8 cellular contexts compared by ENCODE assay signal in genomic region chr12:6376079-6376941, GRCh38. TPM values are rescaled to one million over a fixed set of nuclear protein-coding genes. Genes with fewer than 3 reads are reported as not detected.
DNase-seq lines count a peak whose midpoint lies in the region; ATAC-seq and TF ChIP-seq lines count a peak whose summit lies in the region.

No MANE protein-coding gene starts in this region.

- no peak for DNase-seq in AG04449 (ENCODE audit: low read depth, low spot score)
- DNase-seq in H9: peak; percentile 83
- DNase-seq in activated CD8-positive, alpha-beta T cell treated with anti-CD3 and anti-CD28 coated beads for 36 hours: no peak
- DNase-seq in left ventricle myocardium superior: peak; percentile 56
- DNase-seq in sciatic nerve (ENCODE audit: low spot score): peak; percentile 64

- H3K27ac Mint-ChIP-seq in H9: peak overlapping the region; percentile 99 to 100 (median 99)
- H3K27ac Mint-ChIP-seq in activated CD8-positive, alpha-beta T cell treated with anti-CD3 and anti-CD28 coated beads for 36 hours: peak overlapping the region; percentile 58

- peaks cover 13% of the 10 kb centered on the region; the same call in 1 of the 2 replicates for H3K79me2 ChIP-seq in H9 (ENCODE audit: insufficient read depth, low read length)

- H3T11ph ChIP-seq in H9 (ENCODE audit: low read length): no peak overlapping the region

- no peak overlapping the region for H3K4me3 ChIP-seq in AG04449 (ENCODE audit: low read depth, low read length)

- peak overlapping the region; percentile 67 for H3K9ac ChIP-seq in H9 (ENCODE audit: extremely low read depth, insufficient read length, low read length)

- H3K27ac ChIP-seq in H9 (ENCODE audit: insufficient read length, low read depth, low read length): peak overlapping the region; percentile 48

- H2AFZ ChIP-seq in H9 (ENCODE audit: low read length): no peak overlapping the region

- TF ChIP-seq CTCF in AG04449 (IDR thresholded peaks at IDR 0.05; ENCODE audit: insufficient read depth, low read length, missing control alignments) (peak; percentile 61), H9 (conservative IDR thresholded peaks at IDR 0.05) (peak; percentile 58)
- no peak for TF ChIP-seq CTCF in activated CD8-positive, alpha-beta T cell treated with anti-CD3 and anti-CD28 coated beads for 36 hours (IDR thresholded peaks at IDR 0.05)

- ATAC-seq in activated CD8-positive, alpha-beta T cell treated with anti-CD3 and anti-CD28 coated beads for 36 hours: peak; percentile 43
- ATAC-seq in left ventricle myocardium superior: peak; percentile 74
- peak; percentile 82 for ATAC-seq in sciatic nerve
- no peak for ATAC-seq in GM18858 (IDR thresholded peaks at IDR 0.05; ENCODE audit: unreplicated experiment)
- ATAC-seq in HG03135 (IDR thresholded peaks at IDR 0.05; ENCODE audit: unreplicated experiment): no peak
- ATAC-seq in GM18517 (IDR thresholded peaks at IDR 0.05; ENCODE audit: unreplicated experiment): no peak

- H2AK5ac ChIP-seq in H9 (ENCODE audit: insufficient read length, low read length): peak overlapping the region; percentile 51

- H2BK12ac ChIP-seq in H9 (ENCODE audit: insufficient read length, low read depth, low read length): peak overlapping the region; percentile 66

- H3K9me3 ChIP-seq in H9 (ENCODE audit: control insufficient read depth, low read depth, low read length): no peaks in the 10 kb centered on the region

- no peaks in the 10 kb centered on the region for H3K27me3 ChIP-seq in H9 (ENCODE audit: insufficient read depth, low read length)

- H3K4me2 ChIP-seq in H9 (ENCODE audit: insufficient read depth, insufficient read length, low read length): peak overlapping the region; percentile 82

- peaks cover 16% of the 10 kb centered on the region for H3K4me1 ChIP-seq in H9 (ENCODE audit: insufficient read depth, low read length)

- no peak overlapping the region for H4K5ac ChIP-seq in H9 (ENCODE audit: insufficient read length, low read depth, low read length)

- H3K27me3 Mint-ChIP-seq in H9 (ENCODE audit: low read depth): no peaks in the 10 kb centered on the region; the same call in 1 of the 2 replicates
- H3K27me3 Mint-ChIP-seq in activated CD8-positive, alpha-beta T cell treated with anti-CD3 and anti-CD28 coated beads for 36 hours: no peaks in the 10 kb centered on the region

- H3K4me3 Mint-ChIP-seq in H9: peak overlapping the region; percentile 79 to 89
- peak overlapping the region; percentile 58 for H3K4me3 Mint-ChIP-seq in activated CD8-positive, alpha-beta T cell treated with anti-CD3 and anti-CD28 coated beads for 36 hours

- H3K4me1 Mint-ChIP-seq in H9: peaks cover 71 to 83% of the 10 kb centered on the region in 2 experiments
- H3K4me1 Mint-ChIP-seq in activated CD8-positive, alpha-beta T cell treated with anti-CD3 and anti-CD28 coated beads for 36 hours (ENCODE audit: low read depth): peaks cover 33% of the 10 kb centered on the region

- no peak overlapping the region for H2BK15ac ChIP-seq in H9 (ENCODE audit: low read depth, low read length)

- no peak overlapping the region for H2BK120ac ChIP-seq in H9 (ENCODE audit: low read depth, low read length, poor library complexity, severe bottlenecking)

- intact Hi-C loops in activated CD8-positive, alpha-beta T cell treated with anti-CD3 and anti-CD28 coated beads for 36 hours (cut with micrococcal nuclease): no loop called here
- intact Hi-C loops in left ventricle myocardium superior (cut with micrococcal nuclease): no loop called here
- intact Hi-C loops in sciatic nerve (cut with DNase I): no loop called here

- H3K18ac ChIP-seq in H9 (ENCODE audit: insufficient read length, low read depth, low read length): peak overlapping the region; percentile 63

- peaks cover 0 to 4% (median 3%) of the 10 kb centered on the region in 3 experiments; a peak in 5 of 7 replicates for H3K36me3 Mint-ChIP-seq in H9 (ENCODE audit: insufficient read depth in 1 of 3, low read depth in 3 of 3)
- H3K36me3 Mint-ChIP-seq in activated CD8-positive, alpha-beta T cell treated with anti-CD3 and anti-CD28 coated beads for 36 hours (ENCODE audit: low read depth): no peaks in the 10 kb centered on the region

- H3K79me1 ChIP-seq in H9 (ENCODE audit: insufficient read depth, low read depth, low read length, poor library complexity, severe bottlenecking): no peaks in the 10 kb centered on the region

- H3K23me2 ChIP-seq in H9 (ENCODE audit: insufficient read length, low read depth, low read length, poor library complexity, severe bottlenecking): peaks cover 43% of the 10 kb centered on the region

- H2BK5ac ChIP-seq in H9 (ENCODE audit: insufficient read length, low read length): no peak overlapping the region

- H4K20me1 ChIP-seq in H9 (ENCODE audit: control insufficient read depth, insufficient read depth, insufficient read length): no peaks in the 10 kb centered on the region

- H4K8ac ChIP-seq in H9 (replicated peaks; ENCODE audit: insufficient read length, low read depth, low read length): no peak overlapping the region

- no peak overlapping the region for H3K56ac ChIP-seq in H9 (ENCODE audit: insufficient read length, low read depth, low read length)

- H2BK20ac ChIP-seq in H9 (ENCODE audit: low read depth, low read length, poor library complexity, severe bottlenecking): no peak overlapping the region

- POLR2A ChIA-PET in AG04449 (lab: Yijun Ruan, JAX): interaction anchor here (1.4 kb wide), 1 partner anchor 41 kb away, joined by 3 read pairs; no protein-coding TSS in a partner anchor
- POLR2A ChIA-PET in activated CD8-positive, alpha-beta T cell treated with anti-CD3 and anti-CD28 coated beads for 36 hours (lab: Charles Lee): no interaction called here

- CTCF ChIA-PET in AG04449 (lab: Yijun Ruan, JAX): interaction anchor here (1.3 kb wide), 1 partner anchor 44 kb away, joined by 3 read pairs; no protein-coding TSS in a partner anchor
- CTCF ChIA-PET in activated CD8-positive, alpha-beta T cell treated with anti-CD3 and anti-CD28 coated beads for 36 hours (lab: Charles Lee): interaction anchor here (1.2 kb wide), 1 partner anchor 50 kb away, joined by 4 read pairs; no protein-coding TSS in a partner anchor

- H3K14ac ChIP-seq in H9 (ENCODE audit: insufficient read depth, low read length): peak overlapping the region; percentile 88

- WGBS in H9 (ENCODE audit: extremely low coverage, insufficient read length, low lambda C conversion rate): no CpG with 5 or more reads among the region's 20 CpGs

- H4K91ac ChIP-seq in H9 (ENCODE audit: insufficient read length, low read depth, low read length): peak overlapping the region; percentile 87

- no peak overlapping the region for H3K23ac ChIP-seq in H9 (ENCODE audit: insufficient read length, low read depth, low read length)

- no peaks in the 10 kb centered on the region for H3K9me3 Mint-ChIP-seq in H9
- H3K9me3 Mint-ChIP-seq in activated CD8-positive, alpha-beta T cell treated with anti-CD3 and anti-CD28 coated beads for 36 hours: no peaks in the 10 kb centered on the region

- H3K4ac ChIP-seq in H9 (ENCODE audit: low read depth, low read length): no peak overlapping the region

RNA-seq across cellular contexts. Expression of gene SCNN1A, which starts 0.9 kb away (rescaled TPM):
- total RNA-seq in H9 (2021): 104 and 111 TPM in 2 replicates
- total RNA-seq in activated CD8-positive, alpha-beta T cell treated with anti-CD3 and anti-CD28 coated beads for 36 hours: 1 to 10 TPM; 2.3 to 3.8 TPM
- 1.7 TPM for total RNA-seq in left ventricle myocardium superior
- total RNA-seq in sciatic nerve: 16.8 TPM

RNA-seq across cellular contexts. Expression of gene LTBR, which starts 7.7 kb away (rescaled TPM):
- total RNA-seq in H9 (2021) (3.4 and 4.8 TPM in 2 replicates), left ventricle myocardium superior (32.9 TPM), sciatic nerve (99.7 TPM)
- 1 to 10 TPM; 1.5 to 1.6 TPM for total RNA-seq in activated CD8-positive, alpha-beta T cell treated with anti-CD3 and anti-CD28 coated beads for 36 hours

RNA-seq across cellular contexts. Expression of gene TNFRSF1A, which starts 34.4 kb away (rescaled TPM):
- total RNA-seq in H9 (2021) (55.9 and 59.9 TPM in 2 replicates), left ventricle myocardium superior (44.0 TPM), sciatic nerve (215 TPM)
- 10 to 100 TPM; 40.6 TPM for total RNA-seq in activated CD8-positive, alpha-beta T cell treated with anti-CD3 and anti-CD28 coated beads for 36 hours

Comparison
In these comparisons a context has a peak if more than half of its experiments do, and no peak if none do; other contexts are left out.
1. DNase-seq: peak in H9 (single experiment), left ventricle myocardium superior (single experiment) and sciatic nerve (single experiment); none in AG04449 (single experiment) and activated CD8-positive, alpha-beta T cell treated with anti-CD3 and anti-CD28 coated beads for 36 hours (single experiment).
2. ATAC-seq: peak in activated CD8-positive, alpha-beta T cell treated with anti-CD3 and anti-CD28 coated beads for 36 hours (single experiment), left ventricle myocardium superior (single experiment) and sciatic nerve (single experiment); none in GM18858 (single experiment), HG03135 (single experiment) and GM18517 (single experiment).